1 cellular context compared by ENCODE assay signal in genomic region chr3:32990116-32990515, GRCh38.
TF ChIP-seq lines count a peak whose summit lies in the region.

No MANE protein-coding gene starts in this region.

TF ChIP-seq in K562, 482 proteins besides CTCF, POLR2A, EP300 and RAD21 (continued from another document):
- no peak for TF ChIP-seq E2F8 (IDR thresholded peaks at IDR 0.05; ENCODE audit: low read depth, partially characterized antibody)
